Comparison of ENCODE assay signal across 9 cellular contexts in the genomic region with DNA sequence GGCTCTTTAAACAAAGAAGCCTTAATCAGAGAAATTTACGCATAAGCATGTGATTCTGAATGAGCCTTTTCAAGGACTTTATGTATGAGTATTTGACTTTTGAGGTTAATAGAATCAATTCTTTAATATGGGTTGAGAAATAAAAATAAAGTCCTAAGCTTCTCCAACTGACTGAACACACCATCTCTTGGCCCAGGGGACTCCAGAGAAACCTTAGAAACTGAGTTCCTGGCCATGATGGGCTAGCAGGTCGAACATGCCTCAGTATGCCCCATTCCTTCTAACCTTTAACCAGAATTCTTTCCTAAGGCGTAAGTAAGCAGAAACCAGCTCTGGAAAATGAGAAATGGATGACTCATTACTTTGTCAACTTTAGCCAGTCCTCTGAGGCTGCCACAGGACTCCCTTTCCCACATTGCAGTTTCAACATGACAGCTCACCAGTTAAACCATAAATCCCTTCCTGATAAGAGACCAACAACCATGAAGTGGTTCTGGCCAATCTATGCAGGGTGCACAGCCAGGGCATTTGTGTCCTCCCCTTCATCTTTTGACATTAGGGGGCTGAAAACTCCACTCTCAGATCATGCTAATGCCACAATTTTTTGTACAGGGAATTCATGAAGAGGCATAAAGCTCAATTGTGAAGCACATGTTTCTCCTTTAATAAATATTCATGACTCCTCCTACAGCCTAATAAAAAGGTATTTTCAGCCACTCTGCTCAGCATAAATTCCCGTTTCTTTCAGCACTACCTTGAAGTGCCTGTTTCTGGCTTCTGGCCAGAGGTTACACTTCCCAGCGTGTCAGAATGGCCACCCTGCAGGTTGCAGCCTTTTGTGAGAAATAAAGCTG. TPM values are rescaled to one million over a fixed set of nuclear protein-coding genes. Genes with fewer than 3 reads are reported as not detected.
DNase-seq lines count a peak whose midpoint lies in the region; ATAC-seq and TF ChIP-seq lines count a peak whose summit lies in the region.
"Had no signal": no experiment of that assay in that cellular context is flagged by ENCODE, and none has a peak within 500 bp of the region (broad histone marks: within the 10 kb centered on the region; RNA-seq: fewer than 3 reads in every experiment).

No MANE protein-coding gene starts in this region.

- peak; percentile 70 for DNase-seq in AG08396 (ENCODE audit: low spot score)
- DNase-seq in NCI-H146 (lab: John Stamatoyannopoulos, UW), result peak; percentile 79
- peak in 1 of 2 donors; percentile 78 for DNase-seq in ascending aorta (ENCODE audit: low spot score in 2 of 2)
- no peak for DNase-seq in left lobe of liver (ENCODE audit: low spot score)
- DNase-seq in NCI-H526 (lab: John Stamatoyannopoulos, UW), result no peak
- no peak for DNase-seq in stimulated activated CD8-positive, alpha-beta memory T cell treated with anti-CD3 and anti-CD28 coated beads, Interleukin-4, amount 100 ng/mL, for 48 hours

- H3K36me3 ChIP-seq in ascending aorta, result no peaks in the 10 kb centered on the region

- no peaks in the 10 kb centered on the region for H3K27me3 ChIP-seq in ascending aorta

- H3K27ac ChIP-seq in ascending aorta, result peak overlapping the region; percentile 61 to 78
- H3K27ac ChIP-seq: HL-60 had no signal

- no peak overlapping the region for H3K4me3 ChIP-seq in ascending aorta

- TF ChIP-seq CTCF in ascending aorta (IDR thresholded peaks at IDR 0.05), result no peak

- intact Hi-C loops in ascending aorta (cut with DNase I), result loop anchor here (1.0 to 5.0 kb wide), 2 partner anchors 40 to 172 kb away; a partner anchor contains a TSS

- no peaks in the 10 kb centered on the region for H3K9me3 ChIP-seq in ascending aorta

- peaks cover 12 to 25% of the 10 kb centered on the region in 2 donors for H3K4me1 ChIP-seq in ascending aorta

- ATAC-seq in GM21423 (IDR thresholded peaks at IDR 0.05; ENCODE audit: unreplicated experiment), result peak; percentile 93
- peak; percentile 77 for ATAC-seq in left lobe of liver
- ATAC-seq in GM19397 (IDR thresholded peaks at IDR 0.05; ENCODE audit: unreplicated experiment), result no peak

RNA-seq across cellular contexts. Expression of a gene that starts 33.3 kb away (rescaled TPM):
- total RNA-seq in ascending aorta, result 6.2 TPM
- 1.4 TPM for total RNA-seq in left lobe of liver

Comparison
In these comparisons a context has a peak if more than half of its experiments do, and no peak if none do; other contexts are left out.
1. DNase-seq: peak in AG08396 (single experiment) and NCI-H146 (single experiment); none in left lobe of liver (single experiment), NCI-H526 (0 of 2) and stimulated activated CD8-positive, alpha-beta memory T cell treated with anti-CD3 and anti-CD28 coated beads, Interleukin-4, amount 100 ng/mL, for 48 hours (single experiment).